In genomic region chr3:23550402-23550801, GRCh38 we compare ENCODE assay signal across 18 cellular contexts.
DNase-seq lines count a peak whose midpoint lies in the region; ATAC-seq, FAIRE-seq and TF ChIP-seq lines count a peak whose summit lies in the region.
"Had no signal": no experiment of that assay in that cellular context is flagged by ENCODE, and none has a peak within 500 bp of the region (broad histone marks: within the 10 kb centered on the region; RNA-seq: fewer than 3 reads in every experiment).

No MANE protein-coding gene starts in this region.

- 89% methylated on average over 1 of the region's 1 CpG for WGBS in HepG2 (ENCODE audit: low lambda C conversion rate)

- H3K4me3 ChIP-seq in HepG2 (replicated peaks in 1 of 3; ENCODE audit: insufficient read depth in 1 of 3, low read depth in 2 of 3, low read length in 3 of 3) (no peak overlapping the region), GM23338 (no peak overlapping the region)
- H3K4me3 ChIP-seq: esophagus squamous epithelium, SK-N-MC, tibial artery had no signal

- POLR2A ChIA-PET in HepG2 (lab: Yijun Ruan, JAX): no interaction called here

- DNase-seq in HepG2 (ENCODE audit: low spot score) (no peak), NCI-H69 (lab: John Stamatoyannopoulos, UW) (no peak), GM23338 (ENCODE audit: low spot score) (no peak), COR-L47 (lab: John Stamatoyannopoulos, UW) (no peak)
- DNase-seq: activated CD4-positive, alpha-beta T cell treated with anti-CD3 and anti-CD28 coated beads, Interleukin-2, amount 10 ng/mL, durations not matched to agents 24 days and 14 days; activated naive CD4-positive, alpha-beta T cell treated with Interleukin-2 at 50 U/mL for 16 hours; BE2C; central memory CD4-positive, alpha-beta T cell; esophagus squamous epithelium; GDM1; NCI-H82; retina; tibial artery had no signal

- no peaks in the 10 kb centered on the region for H3F3A ChIP-seq in GM23338 (replicated peaks; ENCODE audit: low read depth)

- no peak for TF ChIP-seq EP300 in HepG2 (IDR thresholded peaks at IDR 0.05; ENCODE audit: low read depth in 2 of 2, low read length in 2 of 2)
- no peak for TF ChIP-seq EP300 in HepG2 (CRISPR knock-in tag; IDR thresholded peaks at IDR 0.05; ENCODE audit: borderline replicate concordance)

- H3K4me1 Mint-ChIP-seq in GM23338: no peaks in the 10 kb centered on the region
- H3K4me1 Mint-ChIP-seq: activated CD4-positive, alpha-beta T cell treated with anti-CD3 and anti-CD28 coated beads, Interleukin-2, amount 10 ng/mL, durations not matched to agents 24 days and 14 days had no signal

- intact Hi-C loops in HepG2 (cut with micrococcal nuclease; ENCODE audit: unreplicated experiment): no loop called here

- H3K9me3 ChIP-seq in HepG2 (ENCODE audit: low read length): no peaks in the 10 kb centered on the region
- H3K9me3 ChIP-seq: BE2C, esophagus squamous epithelium, tibial artery had no signal

- no peak overlapping the region for H3K27ac Mint-ChIP-seq in GM23338
- H3K27ac Mint-ChIP-seq: activated CD4-positive, alpha-beta T cell treated with anti-CD3 and anti-CD28 coated beads, Interleukin-2, amount 10 ng/mL, durations not matched to agents 24 days and 14 days had no signal

- CTCF ChIA-PET in HepG2 (lab: Yijun Ruan, JAX; ENCODE audit: low intra/inter-chr PET ratio, low total read pairs): no interaction called here

- in situ Hi-C loops in HepG2 (cut with HindIII; ENCODE audit: extremely low pct_ligation_motif_present, low pct_unique_long_range_greater_than_20kb): no loop called here

- H3K4me2 ChIP-seq in HepG2 (ENCODE audit: low read depth, low read length) (no peak overlapping the region), GM23338 (no peak overlapping the region)

- H3K4me1 ChIP-seq in HepG2 (ENCODE audit: insufficient read depth, low read length) (no peaks in the 10 kb centered on the region), GM23338 (ENCODE audit: insufficient read depth) (no peaks in the 10 kb centered on the region)
- H3K4me1 ChIP-seq: BE2C, tibial artery had no signal

- no peaks in the 10 kb centered on the region for H3K27me3 ChIP-seq in HepG2 (ENCODE audit: control insufficient read depth in 1 of 2, insufficient read depth in 2 of 2, low read length in 2 of 2)
- no peaks in the 10 kb centered on the region for H3K27me3 ChIP-seq in GM23338 (ENCODE audit: insufficient read depth)
- H3K27me3 ChIP-seq: BE2C, esophagus squamous epithelium, tibial artery had no signal

- no peak overlapping the region for H3K27ac ChIP-seq in HepG2 (ENCODE audit: extremely low read length, insufficient read depth, low read length)
- H3K27ac ChIP-seq in GM23338 (ENCODE audit: low read depth): no peak overlapping the region
- H3K27ac ChIP-seq: esophagus squamous epithelium, SK-N-MC, tibial artery had no signal

- no peak for TF ChIP-seq POLR2A in HepG2 (IDR thresholded peaks at IDR 0.05; ENCODE audit: insufficient read depth in 1 of 2, low read depth in 2 of 2, low read length in 2 of 2)

- ATAC-seq in GM18517 (IDR thresholded peaks at IDR 0.05; ENCODE audit: unreplicated experiment) (peak; percentile 84), GM21360 (IDR thresholded peaks at IDR 0.05; ENCODE audit: unreplicated experiment) (peak; percentile 80), HG02885 (IDR thresholded peaks at IDR 0.05; ENCODE audit: poor library complexity, unreplicated experiment) (peak; percentile 91), HG03558 (IDR thresholded peaks at IDR 0.05; ENCODE audit: extremely low read depth, unreplicated experiment) (peak; percentile 66), HepG2 (no peak), GM23338 (no peak)

- H3K79me2 ChIP-seq in HepG2 (ENCODE audit: insufficient read depth, low read length): no peaks in the 10 kb centered on the region
- no peaks in the 10 kb centered on the region for H3K79me2 ChIP-seq in GM23338 (replicated peaks; ENCODE audit: insufficient read depth)

- H3K4me3 Mint-ChIP-seq in GM23338: no peak overlapping the region
- H3K4me3 Mint-ChIP-seq: activated CD4-positive, alpha-beta T cell treated with anti-CD3 and anti-CD28 coated beads, Interleukin-2, amount 10 ng/mL, durations not matched to agents 24 days and 14 days had no signal

- no peaks in the 10 kb centered on the region for H4K20me1 ChIP-seq in HepG2 (ENCODE audit: insufficient read depth, low read length)
- no peaks in the 10 kb centered on the region for H4K20me1 ChIP-seq in GM23338 (replicated peaks; ENCODE audit: insufficient read depth)

- H3K9me3 Mint-ChIP-seq in GM23338: no peaks in the 10 kb centered on the region

- H3K36me3 ChIP-seq in HepG2 (replicated peaks in 1 of 2; ENCODE audit: control insufficient read depth in 1 of 2, insufficient read depth in 2 of 2, low read length in 2 of 2) (no peaks in the 10 kb centered on the region), GM23338 (ENCODE audit: insufficient read depth) (no peaks in the 10 kb centered on the region)
- H3K36me3 ChIP-seq: BE2C, esophagus squamous epithelium, tibial artery had no signal

- TF ChIP-seq CTCF in HepG2 (CRISPR knock-in tag; IDR thresholded peaks at IDR 0.05) (no peak), GM23338 (conservative IDR thresholded peaks at IDR 0.05; ENCODE audit: low read depth in 2 of 2) (no peak)

- no TSS peak for BruUV-seq in HepG2 (replicated peaks; lab: Mats Ljungman, UMichigan)

- FAIRE-seq in HepG2 (lab: Jason Lieb, UNC): no peak

- no peak overlapping the region for H3K9ac ChIP-seq in HepG2 (ENCODE audit: insufficient read depth, low read depth, low read length)

- TF ChIP-seq RAD21 in HepG2 (CRISPR knock-in tag; IDR thresholded peaks at IDR 0.05): no peak

- peaks cover 2% of the 10 kb centered on the region for H3K27me3 Mint-ChIP-seq in GM23338 (ENCODE audit: insufficient read depth, low read depth, poor library complexity)
- H3K27me3 Mint-ChIP-seq: activated CD4-positive, alpha-beta T cell treated with anti-CD3 and anti-CD28 coated beads, Interleukin-2, amount 10 ng/mL, durations not matched to agents 24 days and 14 days had no signal

- no peaks in the 10 kb centered on the region for H3K9me2 ChIP-seq in GM23338 (ENCODE audit: insufficient read depth)

- no peak overlapping the region for H2AFZ ChIP-seq in HepG2 (ENCODE audit: low read length)
- no peak overlapping the region for H2AFZ ChIP-seq in GM23338

- H3K36me3 Mint-ChIP-seq in GM23338 (ENCODE audit: low read depth): no peaks in the 10 kb centered on the region

TF ChIP-seq in HepG2, 621 proteins besides CTCF, POLR2A, EP300 and RAD21 (continues in another document):
- TF ChIP-seq ZNF776 (CRISPR knock-in tag; IDR thresholded peaks at IDR 0.05) (no peak), ZMYM2 (CRISPR knock-in tag; IDR thresholded peaks at IDR 0.05) (no peak), HNRNPH1 (optimal IDR thresholded peaks at IDR 0.05; ENCODE audit: low read depth, low read length) (no peak), PTBP1 (IDR thresholded peaks at IDR 0.05; ENCODE audit: low read depth, low read length, poor library complexity, severe bottlenecking) (no peak), ZFP82 (CRISPR knock-in tag; IDR thresholded peaks at IDR 0.05; ENCODE audit: borderline replicate concordance) (no peak), ARHGAP35 (CRISPR knock-in tag; IDR thresholded peaks at IDR 0.05; ENCODE audit: borderline replicate concordance) (no peak), RFXAP (CRISPR knock-in tag; IDR thresholded peaks at IDR 0.05; ENCODE audit: borderline replicate concordance) (no peak), ZSCAN30 (CRISPR knock-in tag; IDR thresholded peaks at IDR 0.05) (no peak), GATA4 (IDR thresholded peaks at IDR 0.05; ENCODE audit: borderline replicate concordance, low read depth) (no peak), RFXANK (CRISPR knock-in tag; IDR thresholded peaks at IDR 0.05) (no peak), HOXA5 (CRISPR knock-in tag; IDR thresholded peaks at IDR 0.05) (no peak), RXRB (CRISPR knock-in tag; IDR thresholded peaks at IDR 0.05; ENCODE audit: borderline replicate concordance) (no peak), BRD4 (CRISPR knock-in tag; IDR thresholded peaks at IDR 0.05) (no peak), FOXC1 (CRISPR knock-in tag; IDR thresholded peaks at IDR 0.05; ENCODE audit: borderline replicate concordance) (no peak), ATRX (CRISPR knock-in tag; IDR thresholded peaks at IDR 0.05; ENCODE audit: borderline replicate concordance) (no peak)

TF ChIP-seq in GM23338, 12 proteins besides CTCF, POLR2A, EP300 and RAD21:
- TF ChIP-seq ZNF331 (CRISPR knock-in tag; IDR thresholded peaks at IDR 0.05; ENCODE audit: low read depth): no peak
- TF ChIP-seq, protein P1, sequence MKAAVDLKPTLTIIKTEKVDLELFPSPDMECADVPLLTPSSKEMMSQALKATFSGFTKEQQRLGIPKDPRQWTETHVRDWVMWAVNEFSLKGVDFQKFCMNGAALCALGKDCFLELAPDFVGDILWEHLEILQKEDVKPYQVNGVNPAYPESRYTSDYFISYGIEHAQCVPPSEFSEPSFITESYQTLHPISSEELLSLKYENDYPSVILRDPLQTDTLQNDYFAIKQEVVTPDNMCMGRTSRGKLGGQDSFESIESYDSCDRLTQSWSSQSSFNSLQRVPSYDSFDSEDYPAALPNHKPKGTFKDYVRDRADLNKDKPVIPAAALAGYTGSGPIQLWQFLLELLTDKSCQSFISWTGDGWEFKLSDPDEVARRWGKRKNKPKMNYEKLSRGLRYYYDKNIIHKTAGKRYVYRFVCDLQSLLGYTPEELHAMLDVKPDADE (IDR thresholded peaks at IDR 0.05): no peak
- TF ChIP-seq EZH2 (IDR thresholded peaks at IDR 0.05; ENCODE audit: low read depth, unreplicated experiment): no peak
- no peak for TF ChIP-seq STAT1 (IDR thresholded peaks at IDR 0.05; ENCODE audit: unreplicated experiment)
- no peak for TF ChIP-seq CREB1 (CRISPR knock-in tag; IDR thresholded peaks at IDR 0.05; ENCODE audit: low read depth)
- TF ChIP-seq POLR2AphosphoS5 (IDR thresholded peaks at IDR 0.05; ENCODE audit: low read depth): no peak
- TF ChIP-seq NANOG (IDR thresholded peaks at IDR 0.05; ENCODE audit: borderline replicate concordance): no peak

Comparison
In these comparisons a context has a peak if more than half of its experiments do, and no peak if none do; other contexts are left out.
1. ATAC-seq: peak in GM18517 (single experiment), GM21360 (single experiment), HG02885 (single experiment) and HG03558 (single experiment); none in HepG2 (single experiment) and GM23338 (single experiment).